19 cellular contexts compared by ENCODE assay signal in genomic region chr2:54486766-54487165, GRCh38. TPM values are rescaled to one million over a fixed set of nuclear protein-coding genes. Genes with fewer than 3 reads are reported as not detected.
DNase-seq lines count a peak whose midpoint lies in the region; FAIRE-seq and TF ChIP-seq lines count a peak whose summit lies in the region.
"Had no signal": no experiment of that assay in that cellular context is flagged by ENCODE, and none has a peak within 500 bp of the region (broad histone marks: within the 10 kb centered on the region; RNA-seq: fewer than 3 reads in every experiment).

No MANE protein-coding gene starts in this region.

- H3K4me3 Mint-ChIP-seq in astrocyte (ENCODE audit: unreplicated experiment) = no peak overlapping the region
- no peak overlapping the region for H3K4me3 Mint-ChIP-seq in glutamatergic neuron (ENCODE audit: unreplicated experiment)
- H3K4me3 Mint-ChIP-seq: B cell; CD4-positive, CD25-positive, alpha-beta regulatory T cell; CD8-positive, alpha-beta memory T cell; IgD-negative memory B cell had no signal

- TF ChIP-seq CTCF in astrocyte (IDR thresholded peaks at IDR 0.05; ENCODE audit: insufficient read depth, low read depth, low read length) = no peak
- no peak for TF ChIP-seq CTCF in glutamatergic neuron (IDR thresholded peaks at IDR 0.05; ENCODE audit: partially characterized antibody, unreplicated experiment)
- no peak for TF ChIP-seq CTCF in adrenal gland (IDR thresholded peaks at IDR 0.05)

- no peak for FAIRE-seq in astrocyte (lab: Jason Lieb, UNC)
- FAIRE-seq: HTR-8/SVneo had no signal

- H3K79me2 ChIP-seq in astrocyte (ENCODE audit: insufficient read depth, low read length) = peaks cover 80% of the 10 kb centered on the region

- peaks cover 30% of the 10 kb centered on the region for H3K4me1 ChIP-seq in astrocyte (ENCODE audit: insufficient read depth, low read length)
- peaks cover 25 to 68% of the 10 kb centered on the region in 2 donors for H3K4me1 ChIP-seq in adrenal gland (replicated peaks in 1 of 2)

- intact Hi-C loops in adrenal gland (cut with DNase I) = no loop called here

- no peak overlapping the region for H3K4me3 ChIP-seq in astrocyte (ENCODE audit: insufficient read depth, low read depth, low read length)
- H3K4me3 ChIP-seq in adrenal gland = no peak overlapping the region

- H3K4me1 Mint-ChIP-seq in astrocyte (ENCODE audit: low read depth, unreplicated experiment) (peaks cover 36% of the 10 kb centered on the region), glutamatergic neuron (ENCODE audit: low read depth, unreplicated experiment) (peaks cover 26% of the 10 kb centered on the region)
- H3K4me1 Mint-ChIP-seq: B cell; CD8-positive, alpha-beta memory T cell had no signal

- H3K36me3 Mint-ChIP-seq in astrocyte (ENCODE audit: low read depth, unreplicated experiment) (peaks cover 13% of the 10 kb centered on the region), glutamatergic neuron (ENCODE audit: unreplicated experiment) (peaks cover 9% of the 10 kb centered on the region)
- H3K36me3 Mint-ChIP-seq: CD4-positive, CD25-positive, alpha-beta regulatory T cell; IgD-negative memory B cell had no signal

- H3K27me3 ChIP-seq in astrocyte (ENCODE audit: insufficient read depth, low read length) (no peaks in the 10 kb centered on the region), adrenal gland (no peaks in the 10 kb centered on the region)

- peaks cover 68% of the 10 kb centered on the region for H4K20me1 ChIP-seq in astrocyte (ENCODE audit: insufficient read depth, low read length)

- H3K27me3 Mint-ChIP-seq in astrocyte (ENCODE audit: low read depth, unreplicated experiment) (no peaks in the 10 kb centered on the region), glutamatergic neuron (ENCODE audit: unreplicated experiment) (peaks cover 5% of the 10 kb centered on the region)
- H3K27me3 Mint-ChIP-seq: IgD-negative memory B cell had no signal

- H3K27ac Mint-ChIP-seq in astrocyte (ENCODE audit: unreplicated experiment) (no peak overlapping the region), glutamatergic neuron (ENCODE audit: unreplicated experiment) (peak overlapping the region; percentile 83)
- H3K27ac Mint-ChIP-seq: B cell; CD4-positive, CD25-positive, alpha-beta regulatory T cell; CD8-positive, alpha-beta memory T cell; IgD-negative memory B cell had no signal

- no peak overlapping the region for H3K27ac ChIP-seq in astrocyte (ENCODE audit: low read depth, low read length)
- H3K27ac ChIP-seq in adrenal gland = peak overlapping the region in 1 of 5 donors; percentile 0

- H3K9me3 ChIP-seq in astrocyte (ENCODE audit: insufficient read depth, low read depth, low read length) (no peaks in the 10 kb centered on the region), adrenal gland (replicated peaks in 1 of 3) (no peaks in the 10 kb centered on the region)

- H3K9me3 Mint-ChIP-seq in astrocyte (ENCODE audit: unreplicated experiment) (no peaks in the 10 kb centered on the region), glutamatergic neuron (ENCODE audit: unreplicated experiment) (peaks cover 13% of the 10 kb centered on the region)

- H3K36me3 ChIP-seq in astrocyte (ENCODE audit: insufficient read depth, low read length) (no peaks in the 10 kb centered on the region), adrenal gland (replicated peaks in 1 of 2) (no peaks in the 10 kb centered on the region)

- TF ChIP-seq POLR2A in adrenal gland (IDR thresholded peaks at IDR 0.05) = no peak

- peak; percentile 4 for DNase-seq in NCI-H748 (lab: John Stamatoyannopoulos, UW; ENCODE audit: unreplicated experiment)
- DNase-seq in NCI-H748 treated with DMSO at 0.1 percent for 48 hours (lab: John Stamatoyannopoulos, UW) = no peak
- peak; percentile 44 for DNase-seq in astrocyte (ENCODE audit: low read depth)
- no peak for DNase-seq in glutamatergic neuron
- DNase-seq in adrenal gland = no peak
- no peak for DNase-seq in DMS53 (lab: John Stamatoyannopoulos, UW)
- no peak for DNase-seq in activated CD4-positive, CD25-positive, alpha-beta regulatory T cell (lab: John Stamatoyannopoulos, UW)
- DNase-seq: 8988T; C1 segment of cervical spinal cord; CD4-positive, CD25-positive, alpha-beta regulatory T cell; CD8-positive, alpha-beta memory T cell; COR-L47; DMS 273 treated with DMSO at 0.1 percent for 48 hours; GDM1; GOT3; H7 had no signal

- WGBS in adrenal gland, 4 donors = 48 to 60% (median 49%) methylated on average over 4 of the region's 4 CpGs

- H3K4me2 ChIP-seq in astrocyte (ENCODE audit: low read length) = no peak overlapping the region

- no peak overlapping the region for H2AFZ ChIP-seq in astrocyte (ENCODE audit: low read depth, low read length)

- no peak overlapping the region for H3K9ac ChIP-seq in astrocyte (ENCODE audit: low read length)

RNA-seq across cellular contexts. Expression of gene SPTBN1, which starts 30.6 kb away (rescaled TPM):
- total RNA-seq in astrocyte = 277 and 311 TPM in 2 replicates
- 385 TPM for total RNA-seq in glutamatergic neuron (ENCODE audit: unreplicated experiment)
- total RNA-seq in adrenal gland = 100 to 1,000 TPM; 455 to 653 (median 569) TPM
- polyA plus RNA-seq in adrenal gland = 100 to 1,000 TPM in 2 of 3 donors, 10 to 100 TPM in 1; 72.9 to 318 (median 134) TPM

Comparison
In these comparisons a context has a peak if more than half of its experiments do, and no peak if none do; other contexts are left out.
1. DNase-seq: peak in NCI-H748 (single experiment) and astrocyte (single experiment); none in NCI-H748 treated with DMSO at 0.1 percent for 48 hours (single experiment), glutamatergic neuron (single experiment), adrenal gland (0 of 7), DMS53 (single experiment) and activated CD4-positive, CD25-positive, alpha-beta regulatory T cell (0 of 4).